ENCODE assay signal across 1 cellular context in the genomic region with DNA sequence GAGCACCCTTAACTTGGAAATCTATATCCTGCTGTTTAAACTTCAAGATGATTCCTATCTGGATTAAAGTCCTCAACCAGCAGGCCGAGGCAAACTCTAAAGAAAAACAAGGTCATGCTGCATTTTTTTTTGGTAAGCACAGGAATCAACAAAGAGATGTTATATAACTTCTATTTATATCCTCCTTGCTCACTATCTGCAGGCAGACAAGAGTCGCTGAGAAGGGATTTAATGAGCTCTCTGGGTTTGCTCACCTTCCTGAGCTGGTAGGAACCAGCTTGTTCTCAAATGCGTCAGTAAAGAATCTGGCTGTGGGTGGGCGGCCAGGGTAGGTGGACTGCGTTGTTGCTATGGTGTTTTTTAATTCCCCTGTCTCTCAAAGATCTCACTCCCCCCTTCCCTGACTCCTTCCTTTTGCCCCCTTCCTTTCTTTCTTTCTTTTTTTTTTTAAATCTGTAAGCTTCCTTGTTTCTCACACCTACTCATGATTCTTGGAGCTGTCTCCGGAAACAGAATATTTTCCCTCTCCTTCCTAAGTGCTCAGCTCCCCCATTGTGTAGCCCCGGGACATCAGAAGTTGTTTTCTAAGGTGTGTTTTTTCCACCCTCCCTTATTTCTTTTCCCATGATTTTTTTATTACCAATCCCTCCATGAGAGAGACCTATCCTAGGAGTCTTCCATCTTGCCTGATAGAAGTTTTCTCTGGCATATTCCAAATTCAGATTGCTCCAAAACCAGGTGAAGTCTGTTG.
TF ChIP-seq lines count a peak whose summit lies in the region.

No MANE protein-coding gene starts in this region.

TF ChIP-seq in GM12878, 131 proteins besides CTCF, POLR2A, EP300 and RAD21 (continued from another document and continues in another):
- TF ChIP-seq, protein P1, sequence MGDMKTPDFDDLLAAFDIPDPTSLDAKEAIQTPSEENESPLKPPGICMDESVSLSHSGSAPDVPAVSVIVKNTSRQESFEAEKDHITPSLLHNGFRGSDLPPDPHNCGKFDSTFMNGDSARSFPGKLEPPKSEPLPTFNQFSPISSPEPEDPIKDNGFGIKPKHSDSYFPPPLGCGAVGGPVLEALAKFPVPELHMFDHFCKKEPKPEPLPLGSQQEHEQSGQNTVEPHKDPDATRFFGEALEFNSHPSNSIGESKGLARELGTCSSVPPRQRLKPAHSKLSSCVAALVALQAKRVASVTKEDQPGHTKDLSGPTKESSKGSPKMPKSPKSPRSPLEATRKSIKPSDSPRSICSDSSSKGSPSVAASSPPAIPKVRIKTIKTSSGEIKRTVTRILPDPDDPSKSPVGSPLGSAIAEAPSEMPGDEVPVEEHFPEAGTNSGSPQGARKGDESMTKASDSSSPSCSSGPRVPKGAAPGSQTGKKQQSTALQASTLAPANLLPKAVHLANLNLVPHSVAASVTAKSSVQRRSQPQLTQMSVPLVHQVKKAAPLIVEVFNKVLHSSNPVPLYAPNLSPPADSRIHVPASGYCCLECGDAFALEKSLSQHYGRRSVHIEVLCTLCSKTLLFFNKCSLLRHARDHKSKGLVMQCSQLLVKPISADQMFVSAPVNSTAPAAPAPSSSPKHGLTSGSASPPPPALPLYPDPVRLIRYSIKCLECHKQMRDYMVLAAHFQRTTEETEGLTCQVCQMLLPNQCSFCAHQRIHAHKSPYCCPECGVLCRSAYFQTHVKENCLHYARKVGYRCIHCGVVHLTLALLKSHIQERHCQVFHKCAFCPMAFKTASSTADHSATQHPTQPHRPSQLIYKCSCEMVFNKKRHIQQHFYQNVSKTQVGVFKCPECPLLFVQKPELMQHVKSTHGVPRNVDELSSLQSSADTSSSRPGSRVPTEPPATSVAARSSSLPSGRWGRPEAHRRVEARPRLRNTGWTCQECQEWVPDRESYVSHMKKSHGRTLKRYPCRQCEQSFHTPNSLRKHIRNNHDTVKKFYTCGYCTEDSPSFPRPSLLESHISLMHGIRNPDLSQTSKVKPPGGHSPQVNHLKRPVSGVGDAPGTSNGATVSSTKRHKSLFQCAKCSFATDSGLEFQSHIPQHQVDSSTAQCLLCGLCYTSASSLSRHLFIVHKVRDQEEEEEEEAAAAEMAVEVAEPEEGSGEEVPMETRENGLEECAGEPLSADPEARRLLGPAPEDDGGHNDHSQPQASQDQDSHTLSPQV (IDR thresholded peaks at IDR 0.05) = 0 out of 2 replicates have a peak, but pooled peaks have one; percentile 37
- TF ChIP-seq CBX5 (IDR thresholded peaks at IDR 0.05; ENCODE audit: low read depth) (no peak), PAX5 (IDR thresholded peaks at IDR 0.05; ENCODE audit: borderline replicate concordance, low read depth, low read length) (0 out of 2 replicates have a peak, but pooled peaks have one; percentile 6), RFX5 (IDR thresholded peaks at IDR 0.05; ENCODE audit: low read depth, low read length) (no peak), SIX5 (IDR thresholded peaks at IDR 0.05; ENCODE audit: low read depth, low read length, severe bottlenecking) (no peak), JUND (IDR thresholded peaks at IDR 0.05; ENCODE audit: low read depth, low read length) (no peak), FOS (IDR thresholded peaks at IDR 0.05; ENCODE audit: borderline replicate concordance, extremely low read depth, insufficient read length) (no peak), BHLHE40 (IDR thresholded peaks at IDR 0.05; ENCODE audit: borderline replicate concordance in 1 of 2, low read depth in 2 of 2, low read length in 1 of 2) (no peak), PML (IDR thresholded peaks at IDR 0.05; ENCODE audit: low read length) (no peak), KLF5 (IDR thresholded peaks at IDR 0.05; ENCODE audit: partially characterized antibody) (no peak), YBX1 (IDR thresholded peaks at IDR 0.05) (no peak; the same call in 1 of the 2 replicates), NFXL1 (IDR thresholded peaks at IDR 0.05; ENCODE audit: borderline replicate concordance) (no peak), GATAD2B (conservative IDR thresholded peaks at IDR 0.05; ENCODE audit: low read depth) (no peak), HCFC1 (IDR thresholded peaks at IDR 0.05; ENCODE audit: low read length) (no peak), CREB1 (IDR thresholded peaks at IDR 0.05; ENCODE audit: low read depth) (0 out of 2 replicates have a peak, but pooled peaks have one; percentile 11), SMAD5 (IDR thresholded peaks at IDR 0.05; ENCODE audit: low read depth) (no peak), CREM (IDR thresholded peaks at IDR 0.05; ENCODE audit: low read depth) (no peak), FOXK2 (IDR thresholded peaks at IDR 0.05) (no peak), CHD1 (IDR thresholded peaks at IDR 0.05; ENCODE audit: low read depth, low read length) (0 out of 2 replicates have a peak, but pooled peaks have one; percentile 40), SMARCA5 (IDR thresholded peaks at IDR 0.05) (no peak), MTA2 (IDR thresholded peaks at IDR 0.05; ENCODE audit: low read depth) (peak; percentile 8; the same call in 1 of the 2 replicates), RB1 (IDR thresholded peaks at IDR 0.05; ENCODE audit: borderline replicate concordance) (no peak), KDM1A (IDR thresholded peaks at IDR 0.05; ENCODE audit: borderline replicate concordance) (no peak), MEF2B (IDR thresholded peaks at IDR 0.05; ENCODE audit: partially characterized antibody, poor library complexity, severe bottlenecking) (no peak), NR2C2 (IDR thresholded peaks at IDR 0.05; ENCODE audit: borderline replicate concordance, control insufficient read depth, insufficient read length, low read depth) (no peak), TCF7 (IDR thresholded peaks at IDR 0.05; ENCODE audit: borderline replicate concordance) (no peak)
- TF ChIP-seq, protein P2, sequence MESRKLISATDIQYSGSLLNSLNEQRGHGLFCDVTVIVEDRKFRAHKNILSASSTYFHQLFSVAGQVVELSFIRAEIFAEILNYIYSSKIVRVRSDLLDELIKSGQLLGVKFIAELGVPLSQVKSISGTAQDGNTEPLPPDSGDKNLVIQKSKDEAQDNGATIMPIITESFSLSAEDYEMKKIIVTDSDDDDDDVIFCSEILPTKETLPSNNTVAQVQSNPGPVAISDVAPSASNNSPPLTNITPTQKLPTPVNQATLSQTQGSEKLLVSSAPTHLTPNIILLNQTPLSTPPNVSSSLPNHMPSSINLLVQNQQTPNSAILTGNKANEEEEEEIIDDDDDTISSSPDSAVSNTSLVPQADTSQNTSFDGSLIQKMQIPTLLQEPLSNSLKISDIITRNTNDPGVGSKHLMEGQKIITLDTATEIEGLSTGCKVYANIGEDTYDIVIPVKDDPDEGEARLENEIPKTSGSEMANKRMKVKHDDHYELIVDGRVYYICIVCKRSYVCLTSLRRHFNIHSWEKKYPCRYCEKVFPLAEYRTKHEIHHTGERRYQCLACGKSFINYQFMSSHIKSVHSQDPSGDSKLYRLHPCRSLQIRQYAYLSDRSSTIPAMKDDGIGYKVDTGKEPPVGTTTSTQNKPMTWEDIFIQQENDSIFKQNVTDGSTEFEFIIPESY (IDR thresholded peaks at IDR 0.05) = 0 out of 2 replicates have a peak, but pooled peaks have one; percentile 22
- TF ChIP-seq, protein P3, sequence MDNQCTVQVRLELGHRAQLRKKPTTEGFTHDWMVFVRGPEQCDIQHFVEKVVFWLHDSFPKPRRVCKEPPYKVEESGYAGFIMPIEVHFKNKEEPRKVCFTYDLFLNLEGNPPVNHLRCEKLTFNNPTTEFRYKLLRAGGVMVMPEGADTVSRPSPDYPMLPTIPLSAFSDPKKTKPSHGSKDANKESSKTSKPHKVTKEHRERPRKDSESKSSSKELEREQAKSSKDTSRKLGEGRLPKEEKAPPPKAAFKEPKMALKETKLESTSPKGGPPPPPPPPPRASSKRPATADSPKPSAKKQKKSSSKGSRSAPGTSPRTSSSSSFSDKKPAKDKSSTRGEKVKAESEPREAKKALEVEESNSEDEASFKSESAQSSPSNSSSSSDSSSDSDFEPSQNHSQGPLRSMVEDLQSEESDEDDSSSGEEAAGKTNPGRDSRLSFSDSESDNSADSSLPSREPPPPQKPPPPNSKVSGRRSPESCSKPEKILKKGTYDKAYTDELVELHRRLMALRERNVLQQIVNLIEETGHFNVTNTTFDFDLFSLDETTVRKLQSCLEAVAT (IDR thresholded peaks at IDR 0.05) = peak; percentile 98
- TF ChIP-seq, protein P4, sequence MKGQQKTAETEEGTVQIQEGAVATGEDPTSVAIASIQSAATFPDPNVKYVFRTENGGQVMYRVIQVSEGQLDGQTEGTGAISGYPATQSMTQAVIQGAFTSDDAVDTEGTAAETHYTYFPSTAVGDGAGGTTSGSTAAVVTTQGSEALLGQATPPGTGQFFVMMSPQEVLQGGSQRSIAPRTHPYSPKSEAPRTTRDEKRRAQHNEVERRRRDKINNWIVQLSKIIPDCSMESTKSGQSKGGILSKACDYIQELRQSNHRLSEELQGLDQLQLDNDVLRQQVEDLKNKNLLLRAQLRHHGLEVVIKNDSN (IDR thresholded peaks at IDR 0.05; ENCODE audit: borderline replicate concordance, extremely low read length, insufficient read depth, low read depth, low read length) = no peak
- TF ChIP-seq, protein P5, sequence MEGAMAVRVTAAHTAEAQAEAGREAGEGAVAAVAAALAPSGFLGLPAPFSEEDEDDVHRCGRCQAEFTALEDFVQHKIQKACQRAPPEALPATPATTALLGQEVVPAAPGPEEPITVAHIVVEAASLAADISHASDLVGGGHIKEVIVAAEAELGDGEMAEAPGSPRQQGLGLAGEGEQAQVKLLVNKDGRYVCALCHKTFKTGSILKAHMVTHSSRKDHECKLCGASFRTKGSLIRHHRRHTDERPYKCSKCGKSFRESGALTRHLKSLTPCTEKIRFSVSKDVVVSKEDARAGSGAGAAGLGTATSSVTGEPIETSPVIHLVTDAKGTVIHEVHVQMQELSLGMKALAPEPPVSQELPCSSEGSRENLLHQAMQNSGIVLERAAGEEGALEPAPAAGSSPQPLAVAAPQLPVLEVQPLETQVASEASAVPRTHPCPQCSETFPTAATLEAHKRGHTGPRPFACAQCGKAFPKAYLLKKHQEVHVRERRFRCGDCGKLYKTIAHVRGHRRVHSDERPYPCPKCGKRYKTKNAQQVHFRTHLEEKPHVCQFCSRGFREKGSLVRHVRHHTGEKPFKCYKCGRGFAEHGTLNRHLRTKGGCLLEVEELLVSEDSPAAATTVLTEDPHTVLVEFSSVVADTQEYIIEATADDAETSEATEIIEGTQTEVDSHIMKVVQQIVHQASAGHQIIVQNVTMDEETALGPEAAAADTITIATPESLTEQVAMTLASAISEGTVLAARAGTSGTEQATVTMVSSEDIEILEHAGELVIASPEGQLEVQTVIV (IDR thresholded peaks at IDR 0.05; ENCODE audit: borderline replicate concordance, partially characterized antibody) = no peak
- TF ChIP-seq, protein P6, sequence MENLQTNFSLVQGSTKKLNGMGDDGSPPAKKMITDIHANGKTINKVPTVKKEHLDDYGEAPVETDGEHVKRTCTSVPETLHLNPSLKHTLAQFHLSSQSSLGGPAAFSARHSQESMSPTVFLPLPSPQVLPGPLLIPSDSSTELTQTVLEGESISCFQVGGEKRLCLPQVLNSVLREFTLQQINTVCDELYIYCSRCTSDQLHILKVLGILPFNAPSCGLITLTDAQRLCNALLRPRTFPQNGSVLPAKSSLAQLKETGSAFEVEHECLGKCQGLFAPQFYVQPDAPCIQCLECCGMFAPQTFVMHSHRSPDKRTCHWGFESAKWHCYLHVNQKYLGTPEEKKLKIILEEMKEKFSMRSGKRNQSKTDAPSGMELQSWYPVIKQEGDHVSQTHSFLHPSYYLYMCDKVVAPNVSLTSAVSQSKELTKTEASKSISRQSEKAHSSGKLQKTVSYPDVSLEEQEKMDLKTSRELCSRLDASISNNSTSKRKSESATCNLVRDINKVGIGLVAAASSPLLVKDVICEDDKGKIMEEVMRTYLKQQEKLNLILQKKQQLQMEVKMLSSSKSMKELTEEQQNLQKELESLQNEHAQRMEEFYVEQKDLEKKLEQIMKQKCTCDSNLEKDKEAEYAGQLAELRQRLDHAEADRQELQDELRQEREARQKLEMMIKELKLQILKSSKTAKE (IDR thresholded peaks at IDR 0.05; ENCODE audit: low read depth, poor library complexity, severe bottlenecking) = no peak
- TF ChIP-seq, protein P7, sequence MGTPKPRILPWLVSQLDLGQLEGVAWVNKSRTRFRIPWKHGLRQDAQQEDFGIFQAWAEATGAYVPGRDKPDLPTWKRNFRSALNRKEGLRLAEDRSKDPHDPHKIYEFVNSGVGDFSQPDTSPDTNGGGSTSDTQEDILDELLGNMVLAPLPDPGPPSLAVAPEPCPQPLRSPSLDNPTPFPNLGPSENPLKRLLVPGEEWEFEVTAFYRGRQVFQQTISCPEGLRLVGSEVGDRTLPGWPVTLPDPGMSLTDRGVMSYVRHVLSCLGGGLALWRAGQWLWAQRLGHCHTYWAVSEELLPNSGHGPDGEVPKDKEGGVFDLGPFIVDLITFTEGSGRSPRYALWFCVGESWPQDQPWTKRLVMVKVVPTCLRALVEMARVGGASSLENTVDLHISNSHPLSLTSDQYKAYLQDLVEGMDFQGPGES (IDR thresholded peaks at IDR 0.05) = no peak
- TF ChIP-seq, protein P8, sequence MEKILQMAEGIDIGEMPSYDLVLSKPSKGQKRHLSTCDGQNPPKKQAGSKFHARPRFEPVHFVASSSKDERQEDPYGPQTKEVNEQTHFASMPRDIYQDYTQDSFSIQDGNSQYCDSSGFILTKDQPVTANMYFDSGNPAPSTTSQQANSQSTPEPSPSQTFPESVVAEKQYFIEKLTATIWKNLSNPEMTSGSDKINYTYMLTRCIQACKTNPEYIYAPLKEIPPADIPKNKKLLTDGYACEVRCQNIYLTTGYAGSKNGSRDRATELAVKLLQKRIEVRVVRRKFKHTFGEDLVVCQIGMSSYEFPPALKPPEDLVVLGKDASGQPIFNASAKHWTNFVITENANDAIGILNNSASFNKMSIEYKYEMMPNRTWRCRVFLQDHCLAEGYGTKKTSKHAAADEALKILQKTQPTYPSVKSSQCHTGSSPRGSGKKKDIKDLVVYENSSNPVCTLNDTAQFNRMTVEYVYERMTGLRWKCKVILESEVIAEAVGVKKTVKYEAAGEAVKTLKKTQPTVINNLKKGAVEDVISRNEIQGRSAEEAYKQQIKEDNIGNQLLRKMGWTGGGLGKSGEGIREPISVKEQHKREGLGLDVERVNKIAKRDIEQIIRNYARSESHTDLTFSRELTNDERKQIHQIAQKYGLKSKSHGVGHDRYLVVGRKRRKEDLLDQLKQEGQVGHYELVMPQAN (conservative IDR thresholded peaks at IDR 0.05) = no peak
